ENCODE assay signal across 18 cellular contexts in genomic region chr22:21829523-21829922, GRCh38.
"Had no signal": no experiment of that assay in that cellular context is flagged by ENCODE, and none has a peak within 500 bp of the region (broad histone marks: within the 10 kb centered on the region; RNA-seq: fewer than 3 reads in every experiment).

No MANE protein-coding gene starts in this region.

- H3K27ac Mint-ChIP-seq: activated CD8-positive, alpha-beta memory T cell treated with anti-CD3 and anti-CD28 coated beads, Interleukin-2, amount 10 ng/mL, durations not matched to agents 7 days and 5 days; activated naive CD8-positive, alpha-beta T cell treated with anti-CD3 and anti-CD28 coated beads, Interleukin-2, amount 50 U/mL, for 24 hours; activated T-cell treated with anti-CD3 and anti-CD28 coated beads, Interleukin-2, amount 50 U/mL, for 24 hours; stimulated activated naive CD8-positive, alpha-beta T cell treated with anti-CD3 and anti-CD28 coated beads, Interleukin-15, amount 100 ng/mL, for 72 hours had no signal

- H3K9me3 ChIP-seq: esophagus muscularis mucosa, mucosa of descending colon, pancreas, testis had no signal

- H3K4me1 ChIP-seq: testis had no signal

- H3K4me3 ChIP-seq: esophagus muscularis mucosa, lung, mucosa of descending colon, pancreas, testis had no signal

- H3K4me3 Mint-ChIP-seq: activated CD8-positive, alpha-beta memory T cell treated with anti-CD3 and anti-CD28 coated beads, Interleukin-2, amount 10 ng/mL, durations not matched to agents 7 days and 5 days; activated naive CD8-positive, alpha-beta T cell treated with anti-CD3 and anti-CD28 coated beads, Interleukin-2, amount 50 U/mL, for 24 hours; activated T-cell treated with anti-CD3 and anti-CD28 coated beads, Interleukin-2, amount 50 U/mL, for 24 hours; stimulated activated naive CD8-positive, alpha-beta T cell treated with anti-CD3 and anti-CD28 coated beads, Interleukin-15, amount 100 ng/mL, for 72 hours had no signal

- H3K9me3 Mint-ChIP-seq: activated naive CD8-positive, alpha-beta T cell treated with anti-CD3 and anti-CD28 coated beads, Interleukin-2, amount 50 U/mL, for 24 hours; activated T-cell treated with anti-CD3 and anti-CD28 coated beads, Interleukin-2, amount 50 U/mL, for 24 hours; stimulated activated naive CD8-positive, alpha-beta T cell treated with anti-CD3 and anti-CD28 coated beads, Interleukin-15, amount 100 ng/mL, for 72 hours had no signal

- H3K27ac ChIP-seq: esophagus muscularis mucosa, pancreas, testis had no signal

- ATAC-seq: activated CD8-positive, alpha-beta memory T cell treated with anti-CD3 and anti-CD28 coated beads, Interleukin-2, amount 10 ng/mL, durations not matched to agents 7 days and 5 days; activated naive CD8-positive, alpha-beta T cell treated with anti-CD3 and anti-CD28 coated beads, Interleukin-2, amount 50 U/mL, for 24 hours; left cardiac atrium; mucosa of descending colon; pancreas; stimulated activated naive CD8-positive, alpha-beta T cell treated with anti-CD3 and anti-CD28 coated beads, Interleukin-15, amount 100 ng/mL, for 72 hours had no signal

- H3K27me3 ChIP-seq: esophagus muscularis mucosa, pancreas, testis had no signal

- H3K36me3 ChIP-seq: esophagus muscularis mucosa, pancreas had no signal

- H3K27me3 Mint-ChIP-seq: activated CD8-positive, alpha-beta memory T cell treated with anti-CD3 and anti-CD28 coated beads, Interleukin-2, amount 10 ng/mL, durations not matched to agents 7 days and 5 days; activated naive CD8-positive, alpha-beta T cell treated with anti-CD3 and anti-CD28 coated beads, Interleukin-2, amount 50 U/mL, for 24 hours; activated T-cell treated with anti-CD3 and anti-CD28 coated beads, Interleukin-2, amount 50 U/mL, for 24 hours; stimulated activated naive CD8-positive, alpha-beta T cell treated with anti-CD3 and anti-CD28 coated beads, Interleukin-15, amount 100 ng/mL, for 72 hours had no signal

- FAIRE-seq: endometrium, pancreas had no signal

- DNase-seq: activated CD4-positive, alpha-beta T cell treated with anti-CD3 and anti-CD28 coated beads for 1 hour; activated CD4-positive, alpha-beta T cell treated with anti-CD3 and anti-CD28 coated beads, Interleukin-2, amount 50 U/mL, for 48 hours; activated CD8-positive, alpha-beta memory T cell treated with anti-CD3 and anti-CD28 coated beads, Interleukin-2, amount 10 ng/mL, durations not matched to agents 7 days and 5 days; activated naive CD8-positive, alpha-beta T cell treated with anti-CD3 and anti-CD28 coated beads, Interleukin-2, amount 50 U/mL, for 24 hours; activated T-cell treated with anti-CD3 and anti-CD28 coated beads, Interleukin-2, amount 50 U/mL, for 24 hours; central memory CD4-positive, alpha-beta T cell; dermis blood vessel endothelial cell; foreskin fibroblast; glutamatergic neuron; left cardiac atrium; mucosa of descending colon; pancreas; stimulated activated CD4-positive, alpha-beta T cell treated with anti-CD3 and anti-CD28 coated beads, Interleukin-4, amount 100 ng/mL, for 24 hours; stimulated activated naive CD8-positive, alpha-beta T cell treated with anti-CD3 and anti-CD28 coated beads, Interleukin-15, amount 100 ng/mL, for 72 hours; testis had no signal
